ENCODE assay signal across 14 cellular contexts in genomic region chr1:93756656-93757055, GRCh38.
"Had no signal": no experiment of that assay in that cellular context is flagged by ENCODE, and none has a peak within 500 bp of the region (broad histone marks: within the 10 kb centered on the region; RNA-seq: fewer than 3 reads in every experiment).

No MANE protein-coding gene starts in this region.

- H3K9me3 ChIP-seq: ascending aorta, esophagus squamous epithelium, gastroesophageal sphincter, thoracic aorta had no signal

- H3K27ac ChIP-seq: ascending aorta, cardiac muscle cell, esophagus squamous epithelium, gastroesophageal sphincter, thoracic aorta had no signal

- H3K36me3 ChIP-seq: ascending aorta, cardiac muscle cell, esophagus squamous epithelium, gastroesophageal sphincter, thoracic aorta had no signal

- H3K4me3 ChIP-seq: ascending aorta, cardiac muscle cell, esophagus squamous epithelium, gastroesophageal sphincter, thoracic aorta had no signal

- H3K27me3 ChIP-seq: ascending aorta, esophagus squamous epithelium, gastroesophageal sphincter had no signal

- ATAC-seq: activated CD8-positive, alpha-beta T cell treated with anti-CD3 and anti-CD28 coated beads for 36 hours; activated naive CD8-positive, alpha-beta T cell treated with anti-CD3 and anti-CD28 coated beads, Interleukin-2, amount 50 U/mL, for 24 hours; gastroesophageal sphincter; stimulated activated naive CD8-positive, alpha-beta T cell treated with anti-CD3 and anti-CD28 coated beads, Interleukin-15, amount 100 ng/mL, for 72 hours had no signal

- DNase-seq: activated CD8-positive, alpha-beta memory T cell treated with anti-CD3 and anti-CD28 coated beads, Interleukin-2, amount 50 U/mL, for 4 hours; activated CD8-positive, alpha-beta T cell treated with anti-CD3 and anti-CD28 coated beads for 36 hours; activated naive CD4-positive, alpha-beta T cell; activated naive CD8-positive, alpha-beta T cell treated with anti-CD3 and anti-CD28 coated beads, Interleukin-2, amount 50 U/mL, for 24 hours; esophagus squamous epithelium; kidney glomerular epithelial cell; midbrain; stimulated activated CD4-positive, alpha-beta T cell treated with anti-CD3 and anti-CD28 coated beads, Interleukin-15, amount 100 ng/mL, for 24 hours; stimulated activated CD4-positive, alpha-beta T cell treated with anti-CD3 and anti-CD28 coated beads, Interleukin-4, amount 100 ng/mL, for 24 hours; stimulated activated naive CD8-positive, alpha-beta T cell treated with anti-CD3 and anti-CD28 coated beads, Interleukin-15, amount 100 ng/mL, for 72 hours had no signal
